8 cellular contexts compared by ENCODE assay signal in the genomic region with DNA sequence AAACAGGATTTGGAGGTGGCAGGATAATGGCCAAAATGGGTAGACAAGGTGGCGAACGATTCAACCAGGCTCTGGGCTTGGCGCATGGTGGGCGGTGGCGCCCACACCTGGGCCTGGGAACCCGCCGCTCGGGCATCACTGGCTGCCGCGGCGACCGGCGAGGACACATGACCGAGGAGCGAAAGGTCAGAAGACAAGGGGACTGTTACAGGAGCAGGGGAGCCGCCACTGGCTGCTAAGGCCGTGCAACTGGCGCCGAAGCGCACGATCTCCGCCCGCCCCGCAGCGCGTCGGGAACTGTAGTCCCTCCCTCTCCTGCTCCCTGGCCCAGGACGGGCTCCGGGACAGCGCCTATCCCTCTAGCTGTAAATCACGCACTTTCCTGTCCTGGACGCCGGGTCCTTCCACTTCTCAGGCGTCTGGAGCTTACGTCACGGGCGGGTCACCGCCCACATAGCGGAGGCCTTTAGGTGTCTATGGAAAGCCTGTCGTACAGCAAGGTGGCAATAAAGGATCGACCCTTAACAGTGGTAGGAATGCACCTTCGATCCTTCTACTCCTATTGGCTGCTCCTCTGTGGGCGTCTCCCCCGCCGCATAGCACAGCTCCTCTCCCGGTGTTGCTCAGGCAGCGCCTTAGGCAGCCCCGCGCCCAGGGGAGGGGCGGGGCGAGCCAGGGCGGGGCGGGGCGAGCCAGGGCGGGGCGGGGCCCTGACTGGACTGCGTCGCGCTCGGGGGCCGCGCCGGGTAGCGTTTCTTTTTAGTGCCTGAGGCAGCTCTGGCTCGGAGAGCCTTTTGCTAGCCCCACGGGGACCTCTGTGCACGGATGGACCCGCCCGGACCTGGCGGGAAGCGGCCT. TPM values are rescaled to one million over a fixed set of nuclear protein-coding genes. Genes with fewer than 3 reads are reported as not detected.
DNase-seq lines count a peak whose midpoint lies in the region; FAIRE-seq and TF ChIP-seq lines count a peak whose summit lies in the region.

A gene with protein sequence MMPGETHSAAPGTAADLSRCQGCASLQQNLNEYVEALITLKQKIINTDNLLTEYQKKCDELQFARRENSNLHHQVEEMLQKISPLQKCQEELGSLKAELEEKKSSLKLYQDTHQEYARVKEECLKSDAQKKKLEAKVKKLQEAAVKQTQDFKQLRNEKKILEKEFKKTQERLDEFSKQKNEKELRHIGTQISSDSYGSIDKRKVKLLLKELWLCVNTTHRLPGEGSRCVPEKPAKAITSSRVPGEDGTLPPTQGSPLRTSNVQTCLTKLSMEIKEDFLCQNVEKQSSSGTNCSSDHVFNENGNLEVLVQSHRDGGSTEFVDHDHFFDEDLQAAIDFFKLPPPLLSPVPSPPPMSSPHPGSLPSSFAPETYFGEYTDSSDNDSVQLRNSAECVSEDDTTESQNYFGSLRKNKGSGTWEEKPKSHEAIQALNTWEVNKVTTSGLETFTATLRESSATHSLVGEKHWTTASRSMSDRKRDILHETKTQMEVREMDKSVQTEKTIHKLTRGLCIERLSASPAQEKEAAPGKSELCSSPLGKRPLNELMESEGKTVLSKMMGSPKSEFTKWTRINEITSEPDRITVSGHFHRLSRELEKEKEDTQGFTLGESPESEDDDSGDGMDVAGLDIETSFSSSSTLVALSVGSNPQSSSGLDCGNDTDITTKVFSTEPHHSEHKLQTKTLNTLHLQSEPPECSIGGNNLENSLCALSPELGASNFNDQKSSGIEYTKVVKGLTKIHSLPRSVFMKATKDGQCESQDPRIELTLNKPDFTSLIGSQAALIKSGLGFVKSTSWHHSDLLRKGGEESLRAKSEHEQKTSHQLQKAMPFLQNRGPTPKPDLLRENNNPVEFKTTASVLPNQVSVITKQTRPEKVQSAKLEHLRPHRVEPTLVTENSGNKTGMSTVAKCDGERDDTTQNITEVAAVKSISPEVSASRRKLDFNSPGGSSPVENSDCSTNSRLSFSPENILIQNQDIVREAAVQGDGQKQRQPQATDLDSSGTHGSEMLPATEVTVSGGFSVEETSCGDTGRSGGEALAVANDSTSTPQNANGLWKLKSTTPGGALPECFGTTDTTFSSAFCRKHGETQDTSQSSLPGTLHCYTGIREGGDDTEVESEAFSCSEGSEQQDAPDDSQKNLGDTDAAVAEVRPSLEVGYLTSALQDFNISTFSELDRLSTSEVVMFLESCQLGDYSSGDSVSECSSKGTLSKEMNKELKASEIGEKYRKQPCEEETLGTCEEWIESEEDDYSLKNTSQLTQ (N-terminal part only) (plus strand): TSS at position 717 of the 858 bp plus-strand sequence. CDS start 239 bp downstream, outside the sequence.

- H3K4me1 Mint-ChIP-seq in activated naive CD4-positive, alpha-beta T cell treated with anti-CD3 and anti-CD28 coated beads for 36 hours (ENCODE audit: low read depth) = peaks cover 19% of the 10 kb centered on the region

- H3K4me3 ChIP-seq in HFF-Myc (replicated peaks; ENCODE audit: low read depth, low read length) = peak within 1 kb of the TSS; percentile 97
- H3K4me3 ChIP-seq in neutrophil (ENCODE audit: low read depth in 1 of 2, low read length in 1 of 2) = peak within 1 kb of the TSS; percentile 76 to 96

- CTCF ChIA-PET in activated naive CD4-positive, alpha-beta T cell treated with anti-CD3 and anti-CD28 coated beads for 36 hours (lab: Charles Lee) = interaction anchor here (0.5 to 2.2 kb wide), 4 partner anchors 68 to 939 kb away, joined by 3 to 11 read pairs (median 5); a partner anchor contains a TSS

- no peaks in the 10 kb centered on the region for H3K9me3 Mint-ChIP-seq in activated naive CD4-positive, alpha-beta T cell treated with anti-CD3 and anti-CD28 coated beads for 36 hours

- peaks cover 3% of the 10 kb centered on the region for H3K27me3 ChIP-seq in neutrophil

- H3K36me3 ChIP-seq in neutrophil = no peaks in the 10 kb centered on the region

- H3K27ac ChIP-seq in neutrophil (peak within 1 kb of the TSS; percentile 96), substantia nigra (ENCODE audit: low read depth, low read length, poor library complexity, severe bottlenecking) (peak within 1 kb of the TSS; percentile 100)

- FAIRE-seq in frontal cortex (lab: Jason Lieb, UNC) = no peak

- DNase-seq in GM03348 (ENCODE audit: low spot score) = peak; percentile 98
- DNase-seq in HFF-Myc (ENCODE audit: extremely low read depth, low read depth) = peak; percentile 94
- DNase-seq in NAMALWA (ENCODE audit: low spot score) = peak; percentile 99
- DNase-seq in SK-N-DZ (ENCODE audit: low spot score) = peak; percentile 99
- peak; percentile 95 for DNase-seq in activated naive CD4-positive, alpha-beta T cell treated with anti-CD3 and anti-CD28 coated beads for 36 hours
- DNase-seq in frontal cortex (ENCODE audit: low spot score in 2 of 2) = peak; percentile 91 to 93
- peak; percentile 89 to 99 (median 96) for DNase-seq in substantia nigra (lab: John Stamatoyannopoulos, UW)

- H3K27ac Mint-ChIP-seq in activated naive CD4-positive, alpha-beta T cell treated with anti-CD3 and anti-CD28 coated beads for 36 hours = peak within 1 kb of the TSS; percentile 91

- TF ChIP-seq CTCF in HFF-Myc (IDR thresholded peaks at IDR 0.05; ENCODE audit: low read depth, low read length, missing control alignments) (no peak), neutrophil (IDR thresholded peaks at IDR 0.05) (peak; percentile 21)

- no peaks in the 10 kb centered on the region for H3K9me3 ChIP-seq in neutrophil

- H3K4me3 Mint-ChIP-seq in activated naive CD4-positive, alpha-beta T cell treated with anti-CD3 and anti-CD28 coated beads for 36 hours = peak within 1 kb of the TSS; percentile 95

- peaks cover 34 to 36% of the 10 kb centered on the region in 2 experiments for H3K4me1 ChIP-seq in neutrophil (ENCODE audit: control insufficient read depth in 1 of 2, insufficient read depth in 1 of 2, low read depth in 1 of 2, low read length in 1 of 2)

- no peaks in the 10 kb centered on the region for H3K27me3 Mint-ChIP-seq in activated naive CD4-positive, alpha-beta T cell treated with anti-CD3 and anti-CD28 coated beads for 36 hours (ENCODE audit: low read depth)

- H3K36me3 Mint-ChIP-seq in activated naive CD4-positive, alpha-beta T cell treated with anti-CD3 and anti-CD28 coated beads for 36 hours (ENCODE audit: low read depth) = peaks cover 9% of the 10 kb centered on the region

- intact Hi-C loops in activated naive CD4-positive, alpha-beta T cell treated with anti-CD3 and anti-CD28 coated beads for 36 hours (cut with micrococcal nuclease) = loop anchor here (1.0 to 2.0 kb wide), 5 partner anchors 281 to 1291 kb away; a partner anchor contains a TSS

RNA-seq across cellular contexts. Expression of the gene that starts here (rescaled TPM):
- polyA plus RNA-seq in SK-N-DZ (2014; cell fraction: cytosol; rRNA removed) = 16.3 and 21.2 TPM in 2 replicates
- polyA plus RNA-seq in SK-N-DZ (2014; cell fraction: nucleus; rRNA removed) = 25.5 and 31.4 TPM in 2 replicates
- 10 to 100 TPM; 19.1 to 20.6 TPM for total RNA-seq in activated naive CD4-positive, alpha-beta T cell treated with anti-CD3 and anti-CD28 coated beads for 36 hours
- total RNA-seq in frontal cortex = 36.3 TPM

Comparison
In these comparisons a context has a peak if more than half of its experiments do, and no peak if none do; other contexts are left out.
1. Peak in every context shown above with its lines: DNase-seq, H3K4me3 ChIP-seq and H3K27ac ChIP-seq.